ENCODE assay signal across 17 cellular contexts in the genomic region with DNA sequence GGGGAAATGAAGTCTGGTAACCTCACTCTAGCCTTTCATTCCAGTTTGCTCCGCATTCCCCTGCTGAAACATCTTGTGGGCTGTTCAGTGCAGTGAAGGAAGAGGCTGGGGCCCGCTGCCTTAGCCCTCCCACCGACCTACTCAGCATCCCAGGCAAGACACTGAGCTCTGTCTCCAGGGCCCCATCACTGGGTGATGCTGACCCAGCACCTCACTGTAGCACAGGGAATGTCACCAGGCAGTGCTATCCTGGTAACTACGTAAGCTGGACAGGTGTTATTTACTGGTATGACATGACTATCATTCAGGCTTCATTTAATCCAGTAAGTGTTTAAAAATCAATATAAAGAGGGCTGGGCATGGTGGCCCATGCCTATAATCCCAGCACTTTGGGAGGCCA.
DNase-seq lines count a peak whose midpoint lies in the region; ATAC-seq and TF ChIP-seq lines count a peak whose summit lies in the region.
"Had no signal": no experiment of that assay in that cellular context is flagged by ENCODE, and none has a peak within 500 bp of the region (broad histone marks: within the 10 kb centered on the region; RNA-seq: fewer than 3 reads in every experiment).

No MANE protein-coding gene starts in this region.

- H3K9me3 ChIP-seq in CD4-positive, alpha-beta T cell (ENCODE audit: control insufficient read depth, low read length) = peaks cover 10% of the 10 kb centered on the region
- H3K9me3 ChIP-seq: HAP-1 had no signal

- H3K27me3 Mint-ChIP-seq in activated T-cell treated with anti-CD3 and anti-CD28 coated beads, Interleukin-2, amount 50 U/mL, for 24 hours = no peaks in the 10 kb centered on the region
- H3K27me3 Mint-ChIP-seq in CD4-positive, alpha-beta T cell = no peaks in the 10 kb centered on the region
- H3K27me3 Mint-ChIP-seq in activated T-helper 17 cell treated with anti-CD3 and anti-CD28 coated beads, Interleukin-2, amount 50 U/mL, for 72 hours = no peaks in the 10 kb centered on the region
- H3K27me3 Mint-ChIP-seq in activated naive CD4-positive, alpha-beta T cell treated with anti-CD3 and anti-CD28 coated beads for 36 hours (ENCODE audit: low read depth) = no peaks in the 10 kb centered on the region
- H3K27me3 Mint-ChIP-seq: B cell; CD4-positive, alpha-beta memory T cell had no signal

- peaks cover 4% of the 10 kb centered on the region for H3K9me3 Mint-ChIP-seq in activated T-cell treated with anti-CD3 and anti-CD28 coated beads, Interleukin-2, amount 50 U/mL, for 24 hours
- peaks cover 5% of the 10 kb centered on the region for H3K9me3 Mint-ChIP-seq in CD4-positive, alpha-beta T cell
- H3K9me3 Mint-ChIP-seq in activated T-helper 17 cell treated with anti-CD3 and anti-CD28 coated beads, Interleukin-2, amount 50 U/mL, for 72 hours = peaks cover 3% of the 10 kb centered on the region
- no peaks in the 10 kb centered on the region for H3K9me3 Mint-ChIP-seq in stimulated activated effector memory CD8-positive, alpha-beta T cell treated with anti-CD3 and anti-CD28 coated beads, Interleukin-12 subunit alpha, Interleukin-12 subunit beta, amount 100 ng/mL, for 72 hours
- H3K9me3 Mint-ChIP-seq in activated naive CD4-positive, alpha-beta T cell treated with anti-CD3 and anti-CD28 coated beads for 36 hours = peaks cover 6% of the 10 kb centered on the region
- H3K9me3 Mint-ChIP-seq: HFFc6 had no signal

- H3K27ac Mint-ChIP-seq in activated T-cell treated with anti-CD3 and anti-CD28 coated beads, Interleukin-2, amount 50 U/mL, for 24 hours = peak overlapping the region; percentile 2
- H3K27ac Mint-ChIP-seq in CD4-positive, alpha-beta T cell = peak overlapping the region; percentile 73
- H3K27ac Mint-ChIP-seq in activated T-helper 17 cell treated with anti-CD3 and anti-CD28 coated beads, Interleukin-2, amount 50 U/mL, for 72 hours = peak overlapping the region; percentile 57
- H3K27ac Mint-ChIP-seq in stimulated activated effector memory CD8-positive, alpha-beta T cell treated with anti-CD3 and anti-CD28 coated beads, Interleukin-12 subunit alpha, Interleukin-12 subunit beta, amount 100 ng/mL, for 72 hours = peak overlapping the region; percentile 71
- no peak overlapping the region for H3K27ac Mint-ChIP-seq in activated naive CD4-positive, alpha-beta T cell treated with anti-CD3 and anti-CD28 coated beads for 36 hours
- H3K27ac Mint-ChIP-seq: B cell had no signal

- H3K27me3 ChIP-seq in CD4-positive, alpha-beta T cell (ENCODE audit: control insufficient read depth, insufficient read depth, low read length) = no peaks in the 10 kb centered on the region

- H3K4me1 Mint-ChIP-seq in activated T-cell treated with anti-CD3 and anti-CD28 coated beads, Interleukin-2, amount 50 U/mL, for 24 hours (ENCODE audit: low read depth) = peaks cover 23% of the 10 kb centered on the region
- peaks cover 54% of the 10 kb centered on the region for H3K4me1 Mint-ChIP-seq in CD4-positive, alpha-beta T cell (ENCODE audit: low read depth)
- H3K4me1 Mint-ChIP-seq in activated T-helper 17 cell treated with anti-CD3 and anti-CD28 coated beads, Interleukin-2, amount 50 U/mL, for 72 hours = peaks cover 22% of the 10 kb centered on the region
- H3K4me1 Mint-ChIP-seq in stimulated activated effector memory CD8-positive, alpha-beta T cell treated with anti-CD3 and anti-CD28 coated beads, Interleukin-12 subunit alpha, Interleukin-12 subunit beta, amount 100 ng/mL, for 72 hours = peaks cover 37% of the 10 kb centered on the region
- peaks cover 15% of the 10 kb centered on the region for H3K4me1 Mint-ChIP-seq in activated naive CD4-positive, alpha-beta T cell treated with anti-CD3 and anti-CD28 coated beads for 36 hours (ENCODE audit: low read depth)

- no peak for DNase-seq in activated T-cell treated with anti-CD3 and anti-CD28 coated beads, Interleukin-2, amount 50 U/mL, for 24 hours
- DNase-seq in activated T-cell treated with anti-CD3 and anti-CD28 coated beads for 4 hours = no peak
- no peak for DNase-seq in CD4-positive, alpha-beta T cell
- DNase-seq in stimulated activated effector memory CD8-positive, alpha-beta T cell treated with anti-CD3 and anti-CD28 coated beads, Interleukin-12 subunit alpha, Interleukin-12 subunit beta, amount 100 ng/mL, for 72 hours (ENCODE audit: low spot score in 2 of 2) = no peak
- DNase-seq in DMS53 treated with DMSO at 0.1 percent for 48 hours (lab: John Stamatoyannopoulos, UW; ENCODE audit: unreplicated experiment) = no peak
- no peak for DNase-seq in activated naive CD4-positive, alpha-beta T cell treated with anti-CD3 and anti-CD28 coated beads for 36 hours
- DNase-seq: 8988T; ACHN; C1 segment of cervical spinal cord; CD4-positive, alpha-beta memory T cell; DMS79 treated with DMSO at 0.1 percent for 48 hours; EL; GOT3; HFFc6 had no signal

- no peak overlapping the region for H3K27ac ChIP-seq in CD4-positive, alpha-beta T cell (ENCODE audit: low read depth, low read length)

- no peak for ATAC-seq in CD4-positive, alpha-beta T cell (ENCODE audit: poor library complexity)
- ATAC-seq in activated T-helper 17 cell treated with anti-CD3 and anti-CD28 coated beads, Interleukin-2, amount 50 U/mL, for 72 hours (replicated peaks) = no peak
- ATAC-seq in stimulated activated effector memory CD8-positive, alpha-beta T cell treated with anti-CD3 and anti-CD28 coated beads, Interleukin-12 subunit alpha, Interleukin-12 subunit beta, amount 100 ng/mL, for 72 hours = no peak

- TF ChIP-seq CTCF in CD4-positive, alpha-beta T cell (IDR thresholded peaks at IDR 0.05) = no peak

- POLR2A ChIA-PET in CD4-positive, alpha-beta T cell (lab: Charles Lee) = no interaction called here

- H3K36me3 Mint-ChIP-seq in activated T-cell treated with anti-CD3 and anti-CD28 coated beads, Interleukin-2, amount 50 U/mL, for 24 hours (ENCODE audit: low read depth) = peaks cover 91% of the 10 kb centered on the region
- H3K36me3 Mint-ChIP-seq in CD4-positive, alpha-beta T cell (ENCODE audit: low read depth) = peaks cover 100% of the 10 kb centered on the region
- peaks cover 100% of the 10 kb centered on the region for H3K36me3 Mint-ChIP-seq in activated T-helper 17 cell treated with anti-CD3 and anti-CD28 coated beads, Interleukin-2, amount 50 U/mL, for 72 hours (ENCODE audit: low read depth)
- H3K36me3 Mint-ChIP-seq in stimulated activated effector memory CD8-positive, alpha-beta T cell treated with anti-CD3 and anti-CD28 coated beads, Interleukin-12 subunit alpha, Interleukin-12 subunit beta, amount 100 ng/mL, for 72 hours = peaks cover 90% of the 10 kb centered on the region
- peaks cover 30% of the 10 kb centered on the region for H3K36me3 Mint-ChIP-seq in activated naive CD4-positive, alpha-beta T cell treated with anti-CD3 and anti-CD28 coated beads for 36 hours (ENCODE audit: low read depth)

- CTCF ChIA-PET in CD4-positive, alpha-beta T cell (lab: Charles Lee) = interaction anchor here (0.6 kb wide), 1 partner anchor 41 kb away, joined by 4 read pairs; no protein-coding TSS in a partner anchor
- CTCF ChIA-PET in activated naive CD4-positive, alpha-beta T cell treated with anti-CD3 and anti-CD28 coated beads for 36 hours (lab: Charles Lee) = no interaction called here

- H3K4me3 Mint-ChIP-seq in activated T-cell treated with anti-CD3 and anti-CD28 coated beads, Interleukin-2, amount 50 U/mL, for 24 hours = no peak overlapping the region
- H3K4me3 Mint-ChIP-seq in CD4-positive, alpha-beta T cell = no peak overlapping the region
- no peak overlapping the region for H3K4me3 Mint-ChIP-seq in activated T-helper 17 cell treated with anti-CD3 and anti-CD28 coated beads, Interleukin-2, amount 50 U/mL, for 72 hours
- H3K4me3 Mint-ChIP-seq in stimulated activated effector memory CD8-positive, alpha-beta T cell treated with anti-CD3 and anti-CD28 coated beads, Interleukin-12 subunit alpha, Interleukin-12 subunit beta, amount 100 ng/mL, for 72 hours = no peak overlapping the region
- no peak overlapping the region for H3K4me3 Mint-ChIP-seq in activated naive CD4-positive, alpha-beta T cell treated with anti-CD3 and anti-CD28 coated beads for 36 hours
- H3K4me3 Mint-ChIP-seq: B cell; CD4-positive, alpha-beta memory T cell had no signal

- intact Hi-C loops in CD4-positive, alpha-beta T cell (cut with DNase I, micrococcal nuclease) = no loop called here
- intact Hi-C loops in activated naive CD4-positive, alpha-beta T cell treated with anti-CD3 and anti-CD28 coated beads for 36 hours (cut with micrococcal nuclease) = no loop called here
